ENCODE assay signal across 6 cellular contexts in genomic region chr19:10568444-10568825, GRCh38. TPM values are rescaled to one million over a fixed set of nuclear protein-coding genes. Genes with fewer than 3 reads are reported as not detected.
DNase-seq lines count a peak whose midpoint lies in the region; ATAC-seq, FAIRE-seq and TF ChIP-seq lines count a peak whose summit lies in the region.

No MANE protein-coding gene starts in this region.

- H3K36me3 ChIP-seq in adipocyte (ENCODE audit: control insufficient read depth, insufficient read depth, low read length, severe bottlenecking) (no peaks in the 10 kb centered on the region), mucosa of stomach (ENCODE audit: control insufficient read depth, insufficient read depth, low read length) (no peaks in the 10 kb centered on the region)

- H3K4me1 ChIP-seq in adipocyte (ENCODE audit: control insufficient read depth, insufficient read depth, low read length) (peaks cover 26% of the 10 kb centered on the region), mucosa of stomach (ENCODE audit: control insufficient read depth, insufficient read depth, low read length) (peaks cover 36% of the 10 kb centered on the region)

- H3K9me3 ChIP-seq in adipocyte (ENCODE audit: control insufficient read depth, low read length) (no peaks in the 10 kb centered on the region), mucosa of stomach (ENCODE audit: control insufficient read depth, low read length) (no peaks in the 10 kb centered on the region)

- DNase-seq in GM12891 (ENCODE audit: insufficient read length, low spot score) (no peak), adipocyte (ENCODE audit: low read depth) (no peak), foreskin melanocyte (no peak), KBM-7 (no peak)

- peak; percentile 3 for ATAC-seq in HG03460 (IDR thresholded peaks at IDR 0.05; ENCODE audit: unreplicated experiment)

- H3K4me3 ChIP-seq in adipocyte (ENCODE audit: low read length) (peak overlapping the region; percentile 86), mucosa of stomach (ENCODE audit: low read length) (peak overlapping the region; percentile 51)

- FAIRE-seq in GM12891 (lab: Jason Lieb, UNC), result peak; percentile 52

- in situ Hi-C loops in KBM-7 (cut with MboI; ENCODE audit: low pct_unique_long_range_greater_than_20kb, low sequenced_read_pairs), result no loop called here

- no peak for TF ChIP-seq POLR2A in GM12891 (IDR thresholded peaks at IDR 0.05; ENCODE audit: low read depth, low read length)

- H3K9ac ChIP-seq in adipocyte (ENCODE audit: low read length) (peak overlapping the region; percentile 84), mucosa of stomach (ENCODE audit: low read length) (peak overlapping the region; percentile 49)

- H3K27me3 ChIP-seq in adipocyte (replicated peaks; ENCODE audit: control insufficient read depth, insufficient read depth, low read length) (no peaks in the 10 kb centered on the region), mucosa of stomach (ENCODE audit: control insufficient read depth, insufficient read depth, low read length) (no peaks in the 10 kb centered on the region)

TF ChIP-seq in GM12891, 5 proteins besides CTCF, POLR2A, EP300 and RAD21:
- TF ChIP-seq TAF1 (IDR thresholded peaks at IDR 0.05; ENCODE audit: low read depth, low read length) (no peak), POLR2AphosphoS5 (IDR thresholded peaks at IDR 0.05; ENCODE audit: low read depth, low read length) (no peak), SPI1 (IDR thresholded peaks at IDR 0.05; ENCODE audit: low read depth, low read length) (no peak), PAX5 (IDR thresholded peaks at IDR 0.05; ENCODE audit: insufficient read depth, low read length, severe bottlenecking) (no peak), POU2F2 (IDR thresholded peaks at IDR 0.05; ENCODE audit: low read depth, low read length) (no peak)

RNA-seq across cellular contexts. Expression of gene CDKN2D, which starts 0.3 kb away (rescaled TPM):
- polyA plus RNA-seq in GM12891 (2012; ENCODE audit: low read depth, missing spikeins), result 7.3 TPM

RNA-seq across cellular contexts. Expression of gene KRI1, which starts 2.6 kb away (rescaled TPM):
- 15.2 TPM for polyA plus RNA-seq in GM12891 (2012; ENCODE audit: low read depth, missing spikeins)

RNA-seq across cellular contexts. Expression of gene AP1M2, which starts 18.7 kb away (rescaled TPM):
- 0.05 TPM for polyA plus RNA-seq in GM12891 (2012; ENCODE audit: low read depth, missing spikeins)

RNA-seq across cellular contexts. Expression of gene ATG4D, which starts 24.7 kb away (rescaled TPM):
- polyA plus RNA-seq in GM12891 (2012; ENCODE audit: low read depth, missing spikeins), result 18.2 TPM

RNA-seq across cellular contexts. Expression of gene S1PR5, which starts 51.2 kb away (rescaled TPM):
- polyA plus RNA-seq in GM12891 (2012; ENCODE audit: low read depth, missing spikeins), result 0.06 TPM
